1 cellular context compared by ENCODE assay signal in genomic region chr6:27631614-27631925, GRCh38.
TF ChIP-seq lines count a peak whose summit lies in the region.

No MANE protein-coding gene starts in this region.

TF ChIP-seq in K562, 482 proteins besides CTCF, POLR2A, EP300 and RAD21 (continued from another document):
- TF ChIP-seq, protein P1, sequence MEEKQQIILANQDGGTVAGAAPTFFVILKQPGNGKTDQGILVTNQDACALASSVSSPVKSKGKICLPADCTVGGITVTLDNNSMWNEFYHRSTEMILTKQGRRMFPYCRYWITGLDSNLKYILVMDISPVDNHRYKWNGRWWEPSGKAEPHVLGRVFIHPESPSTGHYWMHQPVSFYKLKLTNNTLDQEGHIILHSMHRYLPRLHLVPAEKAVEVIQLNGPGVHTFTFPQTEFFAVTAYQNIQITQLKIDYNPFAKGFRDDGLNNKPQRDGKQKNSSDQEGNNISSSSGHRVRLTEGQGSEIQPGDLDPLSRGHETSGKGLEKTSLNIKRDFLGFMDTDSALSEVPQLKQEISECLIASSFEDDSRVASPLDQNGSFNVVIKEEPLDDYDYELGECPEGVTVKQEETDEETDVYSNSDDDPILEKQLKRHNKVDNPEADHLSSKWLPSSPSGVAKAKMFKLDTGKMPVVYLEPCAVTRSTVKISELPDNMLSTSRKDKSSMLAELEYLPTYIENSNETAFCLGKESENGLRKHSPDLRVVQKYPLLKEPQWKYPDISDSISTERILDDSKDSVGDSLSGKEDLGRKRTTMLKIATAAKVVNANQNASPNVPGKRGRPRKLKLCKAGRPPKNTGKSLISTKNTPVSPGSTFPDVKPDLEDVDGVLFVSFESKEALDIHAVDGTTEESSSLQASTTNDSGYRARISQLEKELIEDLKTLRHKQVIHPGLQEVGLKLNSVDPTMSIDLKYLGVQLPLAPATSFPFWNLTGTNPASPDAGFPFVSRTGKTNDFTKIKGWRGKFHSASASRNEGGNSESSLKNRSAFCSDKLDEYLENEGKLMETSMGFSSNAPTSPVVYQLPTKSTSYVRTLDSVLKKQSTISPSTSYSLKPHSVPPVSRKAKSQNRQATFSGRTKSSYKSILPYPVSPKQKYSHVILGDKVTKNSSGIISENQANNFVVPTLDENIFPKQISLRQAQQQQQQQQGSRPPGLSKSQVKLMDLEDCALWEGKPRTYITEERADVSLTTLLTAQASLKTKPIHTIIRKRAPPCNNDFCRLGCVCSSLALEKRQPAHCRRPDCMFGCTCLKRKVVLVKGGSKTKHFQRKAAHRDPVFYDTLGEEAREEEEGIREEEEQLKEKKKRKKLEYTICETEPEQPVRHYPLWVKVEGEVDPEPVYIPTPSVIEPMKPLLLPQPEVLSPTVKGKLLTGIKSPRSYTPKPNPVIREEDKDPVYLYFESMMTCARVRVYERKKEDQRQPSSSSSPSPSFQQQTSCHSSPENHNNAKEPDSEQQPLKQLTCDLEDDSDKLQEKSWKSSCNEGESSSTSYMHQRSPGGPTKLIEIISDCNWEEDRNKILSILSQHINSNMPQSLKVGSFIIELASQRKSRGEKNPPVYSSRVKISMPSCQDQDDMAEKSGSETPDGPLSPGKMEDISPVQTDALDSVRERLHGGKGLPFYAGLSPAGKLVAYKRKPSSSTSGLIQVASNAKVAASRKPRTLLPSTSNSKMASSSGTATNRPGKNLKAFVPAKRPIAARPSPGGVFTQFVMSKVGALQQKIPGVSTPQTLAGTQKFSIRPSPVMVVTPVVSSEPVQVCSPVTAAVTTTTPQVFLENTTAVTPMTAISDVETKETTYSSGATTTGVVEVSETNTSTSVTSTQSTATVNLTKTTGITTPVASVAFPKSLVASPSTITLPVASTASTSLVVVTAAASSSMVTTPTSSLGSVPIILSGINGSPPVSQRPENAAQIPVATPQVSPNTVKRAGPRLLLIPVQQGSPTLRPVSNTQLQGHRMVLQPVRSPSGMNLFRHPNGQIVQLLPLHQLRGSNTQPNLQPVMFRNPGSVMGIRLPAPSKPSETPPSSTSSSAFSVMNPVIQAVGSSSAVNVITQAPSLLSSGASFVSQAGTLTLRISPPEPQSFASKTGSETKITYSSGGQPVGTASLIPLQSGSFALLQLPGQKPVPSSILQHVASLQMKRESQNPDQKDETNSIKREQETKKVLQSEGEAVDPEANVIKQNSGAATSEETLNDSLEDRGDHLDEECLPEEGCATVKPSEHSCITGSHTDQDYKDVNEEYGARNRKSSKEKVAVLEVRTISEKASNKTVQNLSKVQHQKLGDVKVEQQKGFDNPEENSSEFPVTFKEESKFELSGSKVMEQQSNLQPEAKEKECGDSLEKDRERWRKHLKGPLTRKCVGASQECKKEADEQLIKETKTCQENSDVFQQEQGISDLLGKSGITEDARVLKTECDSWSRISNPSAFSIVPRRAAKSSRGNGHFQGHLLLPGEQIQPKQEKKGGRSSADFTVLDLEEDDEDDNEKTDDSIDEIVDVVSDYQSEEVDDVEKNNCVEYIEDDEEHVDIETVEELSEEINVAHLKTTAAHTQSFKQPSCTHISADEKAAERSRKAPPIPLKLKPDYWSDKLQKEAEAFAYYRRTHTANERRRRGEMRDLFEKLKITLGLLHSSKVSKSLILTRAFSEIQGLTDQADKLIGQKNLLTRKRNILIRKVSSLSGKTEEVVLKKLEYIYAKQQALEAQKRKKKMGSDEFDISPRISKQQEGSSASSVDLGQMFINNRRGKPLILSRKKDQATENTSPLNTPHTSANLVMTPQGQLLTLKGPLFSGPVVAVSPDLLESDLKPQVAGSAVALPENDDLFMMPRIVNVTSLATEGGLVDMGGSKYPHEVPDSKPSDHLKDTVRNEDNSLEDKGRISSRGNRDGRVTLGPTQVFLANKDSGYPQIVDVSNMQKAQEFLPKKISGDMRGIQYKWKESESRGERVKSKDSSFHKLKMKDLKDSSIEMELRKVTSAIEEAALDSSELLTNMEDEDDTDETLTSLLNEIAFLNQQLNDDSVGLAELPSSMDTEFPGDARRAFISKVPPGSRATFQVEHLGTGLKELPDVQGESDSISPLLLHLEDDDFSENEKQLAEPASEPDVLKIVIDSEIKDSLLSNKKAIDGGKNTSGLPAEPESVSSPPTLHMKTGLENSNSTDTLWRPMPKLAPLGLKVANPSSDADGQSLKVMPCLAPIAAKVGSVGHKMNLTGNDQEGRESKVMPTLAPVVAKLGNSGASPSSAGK (IDR thresholded peaks at IDR 0.05): no peak
- TF ChIP-seq NCOR1 (IDR thresholded peaks at IDR 0.05): 0 out of 2 replicates have a peak, but pooled peaks have one; percentile 5
- no peak for TF ChIP-seq SAFB2 (IDR thresholded peaks at IDR 0.05; ENCODE audit: borderline replicate concordance, low read depth, low read length, severe bottlenecking)
- TF ChIP-seq NRF1 (conservative IDR thresholded peaks at IDR 0.05 in 1 of 2, IDR thresholded peaks at IDR 0.05 in 1 of 2): 0 out of 4 replicates have a peak, but pooled peaks of 1 of the 2 experiments have one; percentile 18
- TF ChIP-seq KLF16 (IDR thresholded peaks at IDR 0.05): no peak
- TF ChIP-seq ZKSCAN8 (CRISPR knock-in tag; IDR thresholded peaks at IDR 0.05): 0 out of 2 replicates have a peak, but pooled peaks have one; percentile 67
- no peak for TF ChIP-seq SNIP1 (IDR thresholded peaks at IDR 0.05; ENCODE audit: low read depth)
- no peak for TF ChIP-seq CEBPG (CRISPR knock-in tag; IDR thresholded peaks at IDR 0.05)
- TF ChIP-seq CEBPG (tag; conservative IDR thresholded peaks at IDR 0.05 in 1 of 2, IDR thresholded peaks at IDR 0.05 in 1 of 2): no peak
- TF ChIP-seq CSDE1 (IDR thresholded peaks at IDR 0.05): 0 out of 4 replicates have a peak, but pooled peaks of 1 of the 2 experiments have one; percentile 7
